9 cellular contexts compared by ENCODE assay signal in the genomic region with DNA sequence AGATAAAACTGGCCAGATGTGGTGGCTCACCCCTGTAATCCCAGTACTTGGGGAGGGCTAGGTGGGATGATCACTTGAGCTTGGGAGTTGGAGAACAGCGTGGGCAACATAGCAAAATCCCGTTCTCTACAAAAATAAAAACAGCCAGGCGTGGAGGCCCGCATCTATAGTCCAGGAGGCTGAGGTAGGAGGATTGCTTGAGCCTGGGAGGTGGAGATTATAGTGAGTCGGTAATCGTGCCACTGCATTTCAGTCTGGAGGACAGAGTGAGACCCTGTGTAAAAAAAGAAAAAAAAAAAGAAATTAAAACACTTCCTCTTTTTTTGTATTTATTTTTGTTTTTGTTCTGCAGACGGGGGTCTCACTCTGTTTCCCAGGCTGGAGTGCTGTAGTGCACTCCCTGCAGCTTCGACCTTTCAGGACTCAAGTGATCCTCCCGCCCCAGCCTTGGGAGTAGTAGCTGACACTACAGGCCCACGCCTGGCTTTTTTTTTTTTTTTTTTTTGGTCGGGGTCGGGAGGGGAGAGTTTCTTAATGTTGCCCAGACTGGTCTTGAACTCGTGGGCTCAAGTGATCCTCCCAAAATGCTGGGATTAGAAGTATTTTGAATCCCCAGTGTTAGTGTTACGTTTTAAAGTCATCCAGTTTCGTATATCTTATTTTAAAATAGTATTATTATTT. TPM values are rescaled to one million over a fixed set of nuclear protein-coding genes. Genes with fewer than 3 reads are reported as not detected.
DNase-seq lines count a peak whose midpoint lies in the region; ATAC-seq and TF ChIP-seq lines count a peak whose summit lies in the region.
"Had no signal": no experiment of that assay in that cellular context is flagged by ENCODE, and none has a peak within 500 bp of the region (broad histone marks: within the 10 kb centered on the region; RNA-seq: fewer than 3 reads in every experiment).

No MANE protein-coding gene starts in this region.

- peaks cover 6 to 67% (median 62%) of the 10 kb centered on the region in 9 donors for H3K4me1 ChIP-seq in heart right ventricle
- H3K4me1 ChIP-seq in mesodermal cell (ENCODE audit: control insufficient read depth, insufficient read depth, low read length, poor library complexity, severe bottlenecking) = peaks cover 6% of the 10 kb centered on the region
- peaks cover 0 to 9% of the 10 kb centered on the region in 2 donors for H3K4me1 ChIP-seq in uterus

- peak overlapping the region; percentile 95 to 100 (median 98) for H3K4me3 Mint-ChIP-seq in brain

- peaks cover 51% of the 10 kb centered on the region for H3K4me1 Mint-ChIP-seq in brain

- H3K27ac Mint-ChIP-seq in brain = peak overlapping the region; percentile 56 to 99 (median 98)

- H3K4me3 ChIP-seq in heart right ventricle = peak overlapping the region in 9 of 10 donors; percentile 77 to 97 (median 86)
- H3K4me3 ChIP-seq in mesodermal cell (ENCODE audit: extremely low read depth, insufficient read depth, low read length, poor library complexity, severe bottlenecking) = peak overlapping the region; percentile 100
- peak overlapping the region; percentile 67 to 82 for H3K4me3 ChIP-seq in uterus

- H3K36me3 Mint-ChIP-seq in brain = peaks cover 50% of the 10 kb centered on the region

- H3K36me3 ChIP-seq in heart right ventricle (peaks cover 0 to 10% (median 0%) of the 10 kb centered on the region in 9 donors), mesodermal cell (ENCODE audit: control insufficient read depth, insufficient read depth, low read length) (peaks cover 29% of the 10 kb centered on the region), uterus (no peaks in the 10 kb centered on the region)

- DNase-seq in heart right ventricle = no peak
- no peak for DNase-seq in left cardiac atrium
- no peak for DNase-seq in uterus
- DNase-seq in stimulated activated CD4-positive, alpha-beta T cell treated with anti-CD3 and anti-CD28 coated beads, Interleukin-2, amount 100 ng/mL, for 24 hours = no peak
- no peak for DNase-seq in SHP77 (lab: John Stamatoyannopoulos, UW)
- DNase-seq: GDM1 had no signal

- TF ChIP-seq CTCF in heart right ventricle (IDR thresholded peaks at IDR 0.05) (no peak), brain (conservative IDR thresholded peaks at IDR 0.05) (no peak), uterus (IDR thresholded peaks at IDR 0.05) (no peak)

- H3K27me3 ChIP-seq in heart right ventricle (no peaks in the 10 kb centered on the region), uterus (no peaks in the 10 kb centered on the region)

- ATAC-seq in heart right ventricle = no peak
- ATAC-seq in left cardiac atrium = no peak
- ATAC-seq in HG02759 (IDR thresholded peaks at IDR 0.05; ENCODE audit: unreplicated experiment) = no peak

- WGBS in heart right ventricle, 2 donors = 47% methylated on average over 15 of the region's 15 CpGs
- WGBS in mesodermal cell (ENCODE audit: insufficient coverage in 2 of 2), 2 experiments = 62 to 76% methylated on average over 3 to 4 of the region's 15 CpGs

- intact Hi-C loops in heart right ventricle (cut with DNase I) = loop anchor here in 4 of 10 donors (5.0 to 10.0 kb wide), 4 partner anchors 35 to 92 kb away; a partner anchor contains a TSS
- intact Hi-C loops in left cardiac atrium (cut with DNase I) = no loop called here
- intact Hi-C loops in uterus (cut with DNase I; ENCODE audit: low total_unique reads) = no loop called here

- H3K9me3 ChIP-seq in heart right ventricle (no peaks in the 10 kb centered on the region), mesodermal cell (ENCODE audit: control insufficient read depth, low read length) (no peaks in the 10 kb centered on the region), uterus (no peaks in the 10 kb centered on the region)

- no peak for TF ChIP-seq POLR2A in uterus (IDR thresholded peaks at IDR 0.05)

- peaks cover 16% of the 10 kb centered on the region for H3K27me3 Mint-ChIP-seq in brain

- H3K27ac ChIP-seq in heart right ventricle = peak overlapping the region in 7 of 10 donors; percentile 94 to 100 (median 97)
- no peak overlapping the region for H3K27ac ChIP-seq in mesodermal cell (ENCODE audit: low read depth, low read length, severe bottlenecking)
- H3K27ac ChIP-seq in uterus = peak overlapping the region; percentile 93 to 99

- H3K9me3 Mint-ChIP-seq in brain = peaks cover 3 to 9% (median 7%) of the 10 kb centered on the region in 5 experiments

RNA-seq across cellular contexts. Expression of a gene that starts 1.5 kb away (rescaled TPM):
- total RNA-seq in heart right ventricle (100 to 1,000 TPM in 7 of 10 donors, 10 to 100 TPM in 3; 89.1 to 140 (median 108) TPM), left cardiac atrium (100 to 1,000 TPM; 117 to 138 TPM), uterus (100 to 1,000 TPM; 172 to 301 (median 207) TPM)
- polyA plus RNA-seq in heart right ventricle (10 to 100 TPM; 80.6 to 92.1 TPM), brain (ENCODE audit: insufficient read depth, low read depth, low replicate concordance) (221 TPM)
- 274 TPM for polyA plus RNA-seq in mesodermal cell (2013, experiment 1 of 2)
- 263 TPM for polyA plus RNA-seq in mesodermal cell (2013, experiment 2 of 2)

RNA-seq across cellular contexts. Expression of a gene that starts 12.8 kb away (rescaled TPM):
- total RNA-seq in heart right ventricle (1 to 10 TPM; 2.2 to 7.8 (median 3.5) TPM), left cardiac atrium (1 to 10 TPM; 3.6 to 5.7 TPM), uterus (10 to 100 TPM in 2 of 4 donors, 1 to 10 TPM in 1, under 1 TPM in 1; 0.59 to 16.9 (median 7.4) TPM)
- polyA plus RNA-seq in heart right ventricle (1 to 10 TPM; 3.5 to 3.6 TPM), brain (ENCODE audit: insufficient read depth, low read depth, low replicate concordance) (59.7 TPM)
- polyA plus RNA-seq in mesodermal cell (2013, experiment 1 of 2) = 16.6 TPM
- 19.4 TPM for polyA plus RNA-seq in mesodermal cell (2013, experiment 2 of 2)

RNA-seq across cellular contexts. Expression of a gene that starts 51.1 kb away (rescaled TPM):
- total RNA-seq in heart right ventricle (10 to 100 TPM; 13.9 to 24.2 (median 19.1) TPM), left cardiac atrium (10 to 100 TPM; 16.8 to 21.4 TPM), uterus (10 to 100 TPM in 3 of 4 donors, 1 to 10 TPM in 1; 4.7 to 33.1 (median 23.4) TPM)
- polyA plus RNA-seq in heart right ventricle (1 to 10 TPM; 6.0 to 6.7 TPM), brain (ENCODE audit: insufficient read depth, low read depth, low replicate concordance) (17.6 TPM)
- polyA plus RNA-seq in mesodermal cell (2013, experiment 1 of 2) = 17.8 TPM
- 15.6 TPM for polyA plus RNA-seq in mesodermal cell (2013, experiment 2 of 2)
